1 cellular context compared by ENCODE assay signal in the genomic region with DNA sequence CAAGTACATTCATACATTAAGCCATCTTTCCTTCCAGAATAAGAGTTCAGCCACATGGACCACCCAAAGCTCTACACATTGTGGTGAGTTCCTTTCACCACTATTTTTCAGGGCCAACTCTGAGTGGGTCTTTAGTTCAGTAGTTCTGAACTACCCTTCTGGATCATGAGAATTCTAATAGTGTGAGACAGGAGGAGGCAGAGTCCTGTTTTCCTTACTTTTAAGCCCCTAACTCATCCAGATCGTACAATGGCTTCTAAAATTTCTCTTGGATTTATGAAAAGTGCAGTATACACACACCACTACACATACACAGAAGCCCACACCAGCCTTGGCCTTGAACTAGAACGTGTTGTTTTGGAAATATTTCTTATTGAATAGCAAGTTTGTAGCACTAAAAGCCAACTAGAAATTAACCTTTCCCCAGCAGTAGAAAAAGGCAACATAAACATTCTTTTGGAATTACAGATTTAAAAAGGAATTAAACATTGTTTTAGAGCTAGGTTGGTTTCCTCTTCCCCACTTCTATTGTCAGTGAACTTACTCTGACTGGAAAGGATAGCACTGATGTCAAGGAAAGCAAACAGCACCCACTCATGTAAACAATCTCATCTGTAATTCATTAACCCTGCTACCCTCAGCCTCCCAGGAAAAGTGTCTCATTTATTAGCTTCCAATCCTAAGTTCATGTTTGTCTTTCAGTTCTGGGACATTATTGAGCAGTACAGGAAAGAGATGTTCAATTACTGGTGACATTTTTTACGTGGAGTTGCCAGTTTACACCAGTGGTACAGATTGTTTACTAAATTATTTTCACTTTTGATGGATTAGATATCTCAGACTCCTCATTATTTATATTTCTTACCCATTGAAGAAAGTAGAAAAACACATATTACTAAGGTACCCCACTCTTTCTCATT.
TF ChIP-seq lines count a peak whose summit lies in the region.

No MANE protein-coding gene starts in this region.

TF ChIP-seq in HepG2, 621 proteins besides CTCF, POLR2A, EP300 and RAD21 (continued from another document and continues in another):
- TF ChIP-seq, protein P1, sequence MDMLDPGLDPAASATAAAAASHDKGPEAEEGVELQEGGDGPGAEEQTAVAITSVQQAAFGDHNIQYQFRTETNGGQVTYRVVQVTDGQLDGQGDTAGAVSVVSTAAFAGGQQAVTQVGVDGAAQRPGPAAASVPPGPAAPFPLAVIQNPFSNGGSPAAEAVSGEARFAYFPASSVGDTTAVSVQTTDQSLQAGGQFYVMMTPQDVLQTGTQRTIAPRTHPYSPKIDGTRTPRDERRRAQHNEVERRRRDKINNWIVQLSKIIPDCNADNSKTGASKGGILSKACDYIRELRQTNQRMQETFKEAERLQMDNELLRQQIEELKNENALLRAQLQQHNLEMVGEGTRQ (IDR thresholded peaks at IDR 0.05; ENCODE audit: low read depth, low read length), result no peak
- TF ChIP-seq, protein P1 (CRISPR knock-in tag; IDR thresholded peaks at IDR 0.05; ENCODE audit: borderline replicate concordance), result no peak
- TF ChIP-seq ZNF232 (CRISPR knock-in tag; IDR thresholded peaks at IDR 0.05; ENCODE audit: borderline replicate concordance), result no peak
- TF ChIP-seq, protein P2, sequence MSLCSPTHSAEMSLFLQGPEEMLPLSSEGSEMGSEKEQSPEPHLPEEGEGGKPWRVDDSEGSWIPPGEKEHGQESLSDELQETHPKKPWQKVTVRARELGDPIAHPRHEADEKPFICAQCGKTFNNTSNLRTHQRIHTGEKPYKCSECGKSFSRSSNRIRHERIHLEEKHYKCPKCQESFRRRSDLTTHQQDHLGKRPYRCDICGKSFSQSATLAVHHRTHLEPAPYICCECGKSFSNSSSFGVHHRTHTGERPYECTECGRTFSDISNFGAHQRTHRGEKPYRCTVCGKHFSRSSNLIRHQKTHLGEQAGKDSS (CRISPR knock-in tag; IDR thresholded peaks at IDR 0.05; ENCODE audit: borderline replicate concordance, low read depth), result no peak
- no peak for TF ChIP-seq JDP2 (CRISPR knock-in tag; IDR thresholded peaks at IDR 0.05; ENCODE audit: borderline replicate concordance)
- TF ChIP-seq SMYD3 (CRISPR knock-in tag; IDR thresholded peaks at IDR 0.05), result no peak
- TF ChIP-seq CC2D1A (CRISPR knock-in tag; IDR thresholded peaks at IDR 0.05), result no peak
- TF ChIP-seq ZFP36 (IDR thresholded peaks at IDR 0.05; ENCODE audit: borderline replicate concordance, low read depth, low read length, partially characterized antibody), result no peak
- TF ChIP-seq, protein P3, sequence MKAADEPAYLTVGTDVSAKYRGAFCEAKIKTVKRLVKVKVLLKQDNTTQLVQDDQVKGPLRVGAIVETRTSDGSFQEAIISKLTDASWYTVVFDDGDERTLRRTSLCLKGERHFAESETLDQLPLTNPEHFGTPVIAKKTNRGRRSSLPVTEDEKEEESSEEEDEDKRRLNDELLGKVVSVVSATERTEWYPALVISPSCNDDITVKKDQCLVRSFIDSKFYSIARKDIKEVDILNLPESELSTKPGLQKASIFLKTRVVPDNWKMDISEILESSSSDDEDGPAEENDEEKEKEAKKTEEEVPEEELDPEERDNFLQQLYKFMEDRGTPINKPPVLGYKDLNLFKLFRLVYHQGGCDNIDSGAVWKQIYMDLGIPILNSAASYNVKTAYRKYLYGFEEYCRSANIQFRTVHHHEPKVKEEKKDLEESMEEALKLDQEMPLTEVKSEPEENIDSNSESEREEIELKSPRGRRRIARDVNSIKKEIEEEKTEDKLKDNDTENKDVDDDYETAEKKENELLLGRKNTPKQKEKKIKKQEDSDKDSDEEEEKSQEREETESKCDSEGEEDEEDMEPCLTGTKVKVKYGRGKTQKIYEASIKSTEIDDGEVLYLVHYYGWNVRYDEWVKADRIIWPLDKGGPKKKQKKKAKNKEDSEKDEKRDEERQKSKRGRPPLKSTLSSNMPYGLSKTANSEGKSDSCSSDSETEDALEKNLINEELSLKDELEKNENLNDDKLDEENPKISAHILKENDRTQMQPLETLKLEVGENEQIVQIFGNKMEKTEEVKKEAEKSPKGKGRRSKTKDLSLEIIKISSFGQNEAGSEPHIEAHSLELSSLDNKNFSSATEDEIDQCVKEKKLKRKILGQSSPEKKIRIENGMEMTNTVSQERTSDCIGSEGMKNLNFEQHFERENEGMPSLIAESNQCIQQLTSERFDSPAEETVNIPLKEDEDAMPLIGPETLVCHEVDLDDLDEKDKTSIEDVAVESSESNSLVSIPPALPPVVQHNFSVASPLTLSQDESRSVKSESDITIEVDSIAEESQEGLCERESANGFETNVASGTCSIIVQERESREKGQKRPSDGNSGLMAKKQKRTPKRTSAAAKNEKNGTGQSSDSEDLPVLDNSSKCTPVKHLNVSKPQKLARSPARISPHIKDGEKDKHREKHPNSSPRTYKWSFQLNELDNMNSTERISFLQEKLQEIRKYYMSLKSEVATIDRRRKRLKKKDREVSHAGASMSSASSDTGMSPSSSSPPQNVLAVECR (CRISPR knock-in tag; IDR thresholded peaks at IDR 0.05; ENCODE audit: borderline replicate concordance), result no peak; the same call in 1 of the 2 replicates
- TF ChIP-seq ZNF530 (CRISPR knock-in tag; IDR thresholded peaks at IDR 0.05; ENCODE audit: low read depth), result no peak
- TF ChIP-seq ZSCAN9 (CRISPR knock-in tag; IDR thresholded peaks at IDR 0.05; ENCODE audit: borderline replicate concordance), result no peak
- TF ChIP-seq PHB2 (IDR thresholded peaks at IDR 0.05; ENCODE audit: partially characterized antibody), result no peak
- no peak for TF ChIP-seq PTBP1 (IDR thresholded peaks at IDR 0.05; ENCODE audit: low read depth, low read length, poor library complexity, severe bottlenecking)
- no peak for TF ChIP-seq ZFP36L1 (CRISPR knock-in tag; IDR thresholded peaks at IDR 0.05)
- no peak for TF ChIP-seq ZKSCAN5 (CRISPR knock-in tag; IDR thresholded peaks at IDR 0.05)
- no peak; the same call in 1 of the 2 replicates for TF ChIP-seq ZNF441 (CRISPR knock-in tag; IDR thresholded peaks at IDR 0.05; ENCODE audit: borderline replicate concordance)
- TF ChIP-seq FOSL2 (CRISPR knock-in tag; IDR thresholded peaks at IDR 0.05), result peak; percentile 60
- no peak for TF ChIP-seq ZNF883 (CRISPR knock-in tag; IDR thresholded peaks at IDR 0.05; ENCODE audit: not compliant biosample characterization)
- TF ChIP-seq ZFAT (CRISPR knock-in tag; conservative IDR thresholded peaks at IDR 0.05), result no peak
- no peak for TF ChIP-seq ZNF761 (CRISPR knock-in tag; conservative IDR thresholded peaks at IDR 0.05)
- TF ChIP-seq, protein P4, sequence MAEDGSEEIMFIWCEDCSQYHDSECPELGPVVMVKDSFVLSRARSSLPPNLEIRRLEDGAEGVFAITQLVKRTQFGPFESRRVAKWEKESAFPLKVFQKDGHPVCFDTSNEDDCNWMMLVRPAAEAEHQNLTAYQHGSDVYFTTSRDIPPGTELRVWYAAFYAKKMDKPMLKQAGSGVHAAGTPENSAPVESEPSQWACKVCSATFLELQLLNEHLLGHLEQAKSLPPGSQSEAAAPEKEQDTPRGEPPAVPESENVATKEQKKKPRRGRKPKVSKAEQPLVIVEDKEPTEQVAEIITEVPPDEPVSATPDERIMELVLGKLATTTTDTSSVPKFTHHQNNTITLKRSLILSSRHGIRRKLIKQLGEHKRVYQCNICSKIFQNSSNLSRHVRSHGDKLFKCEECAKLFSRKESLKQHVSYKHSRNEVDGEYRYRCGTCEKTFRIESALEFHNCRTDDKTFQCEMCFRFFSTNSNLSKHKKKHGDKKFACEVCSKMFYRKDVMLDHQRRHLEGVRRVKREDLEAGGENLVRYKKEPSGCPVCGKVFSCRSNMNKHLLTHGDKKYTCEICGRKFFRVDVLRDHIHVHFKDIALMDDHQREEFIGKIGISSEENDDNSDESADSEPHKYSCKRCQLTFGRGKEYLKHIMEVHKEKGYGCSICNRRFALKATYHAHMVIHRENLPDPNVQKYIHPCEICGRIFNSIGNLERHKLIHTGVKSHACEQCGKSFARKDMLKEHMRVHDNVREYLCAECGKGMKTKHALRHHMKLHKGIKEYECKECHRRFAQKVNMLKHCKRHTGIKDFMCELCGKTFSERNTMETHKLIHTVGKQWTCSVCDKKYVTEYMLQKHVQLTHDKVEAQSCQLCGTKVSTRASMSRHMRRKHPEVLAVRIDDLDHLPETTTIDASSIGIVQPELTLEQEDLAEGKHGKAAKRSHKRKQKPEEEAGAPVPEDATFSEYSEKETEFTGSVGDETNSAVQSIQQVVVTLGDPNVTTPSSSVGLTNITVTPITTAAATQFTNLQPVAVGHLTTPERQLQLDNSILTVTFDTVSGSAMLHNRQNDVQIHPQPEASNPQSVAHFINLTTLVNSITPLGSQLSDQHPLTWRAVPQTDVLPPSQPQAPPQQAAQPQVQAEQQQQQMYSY (CRISPR knock-in tag; IDR thresholded peaks at IDR 0.05), result no peak
- TF ChIP-seq SP4 (CRISPR knock-in tag; IDR thresholded peaks at IDR 0.05), result no peak
- TF ChIP-seq HES4 (CRISPR knock-in tag; IDR thresholded peaks at IDR 0.05; ENCODE audit: borderline replicate concordance), result no peak
- no peak for TF ChIP-seq BORCS8-MEF2B (CRISPR knock-in tag; IDR thresholded peaks at IDR 0.05)
- no peak for TF ChIP-seq ZNF674 (CRISPR knock-in tag; IDR thresholded peaks at IDR 0.05; ENCODE audit: low read depth)
- TF ChIP-seq EZH2 (conservative IDR thresholded peaks at IDR 0.05; ENCODE audit: low read depth, low read length), result no peak
- TF ChIP-seq HDAC2 (CRISPR knock-in tag; IDR thresholded peaks at IDR 0.05), result peak; percentile 88
- TF ChIP-seq ZFP1 (CRISPR knock-in tag; IDR thresholded peaks at IDR 0.05), result no peak; the same call in 1 of the 2 replicates
- no peak for TF ChIP-seq NFRKB (IDR thresholded peaks at IDR 0.05)
- TF ChIP-seq POLR2AphosphoS2 (IDR thresholded peaks at IDR 0.05; ENCODE audit: low read depth, low read length), result no peak
- peak; percentile 76 for TF ChIP-seq TBL1XR1 (IDR thresholded peaks at IDR 0.05; ENCODE audit: borderline replicate concordance, low read length, partially characterized antibody)
- TF ChIP-seq, protein P5, sequence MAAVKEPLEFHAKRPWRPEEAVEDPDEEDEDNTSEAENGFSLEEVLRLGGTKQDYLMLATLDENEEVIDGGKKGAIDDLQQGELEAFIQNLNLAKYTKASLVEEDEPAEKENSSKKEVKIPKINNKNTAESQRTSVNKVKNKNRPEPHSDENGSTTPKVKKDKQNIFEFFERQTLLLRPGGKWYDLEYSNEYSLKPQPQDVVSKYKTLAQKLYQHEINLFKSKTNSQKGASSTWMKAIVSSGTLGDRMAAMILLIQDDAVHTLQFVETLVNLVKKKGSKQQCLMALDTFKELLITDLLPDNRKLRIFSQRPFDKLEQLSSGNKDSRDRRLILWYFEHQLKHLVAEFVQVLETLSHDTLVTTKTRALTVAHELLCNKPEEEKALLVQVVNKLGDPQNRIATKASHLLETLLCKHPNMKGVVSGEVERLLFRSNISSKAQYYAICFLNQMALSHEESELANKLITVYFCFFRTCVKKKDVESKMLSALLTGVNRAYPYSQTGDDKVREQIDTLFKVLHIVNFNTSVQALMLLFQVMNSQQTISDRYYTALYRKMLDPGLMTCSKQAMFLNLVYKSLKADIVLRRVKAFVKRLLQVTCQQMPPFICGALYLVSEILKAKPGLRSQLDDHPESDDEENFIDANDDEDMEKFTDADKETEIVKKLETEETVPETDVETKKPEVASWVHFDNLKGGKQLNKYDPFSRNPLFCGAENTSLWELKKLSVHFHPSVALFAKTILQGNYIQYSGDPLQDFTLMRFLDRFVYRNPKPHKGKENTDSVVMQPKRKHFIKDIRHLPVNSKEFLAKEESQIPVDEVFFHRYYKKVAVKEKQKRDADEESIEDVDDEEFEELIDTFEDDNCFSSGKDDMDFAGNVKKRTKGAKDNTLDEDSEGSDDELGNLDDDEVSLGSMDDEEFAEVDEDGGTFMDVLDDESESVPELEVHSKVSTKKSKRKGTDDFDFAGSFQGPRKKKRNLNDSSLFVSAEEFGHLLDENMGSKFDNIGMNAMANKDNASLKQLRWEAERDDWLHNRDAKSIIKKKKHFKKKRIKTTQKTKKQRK (IDR thresholded peaks at IDR 0.05; ENCODE audit: low read length), result no peak
- 0 out of 2 replicates have a peak, but pooled peaks have one; percentile 22 for TF ChIP-seq ZNF772 (CRISPR knock-in tag; IDR thresholded peaks at IDR 0.05)
- TF ChIP-seq YEATS2 (CRISPR knock-in tag; IDR thresholded peaks at IDR 0.05; ENCODE audit: borderline replicate concordance), result peak; percentile 53; the same call in 1 of the 2 replicates
- peak; percentile 99 for TF ChIP-seq MED1 (CRISPR knock-in tag; IDR thresholded peaks at IDR 0.05)
- TF ChIP-seq, protein P6, sequence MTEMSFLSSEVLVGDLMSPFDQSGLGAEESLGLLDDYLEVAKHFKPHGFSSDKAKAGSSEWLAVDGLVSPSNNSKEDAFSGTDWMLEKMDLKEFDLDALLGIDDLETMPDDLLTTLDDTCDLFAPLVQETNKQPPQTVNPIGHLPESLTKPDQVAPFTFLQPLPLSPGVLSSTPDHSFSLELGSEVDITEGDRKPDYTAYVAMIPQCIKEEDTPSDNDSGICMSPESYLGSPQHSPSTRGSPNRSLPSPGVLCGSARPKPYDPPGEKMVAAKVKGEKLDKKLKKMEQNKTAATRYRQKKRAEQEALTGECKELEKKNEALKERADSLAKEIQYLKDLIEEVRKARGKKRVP (CRISPR knock-in tag; IDR thresholded peaks at IDR 0.05), result peak in 1 of 2 experiments; percentile 64; a peak in 1 of 4 replicates
- no peak for TF ChIP-seq ZSCAN20 (CRISPR knock-in tag; IDR thresholded peaks at IDR 0.05; ENCODE audit: borderline replicate concordance)
- TF ChIP-seq ZSCAN22 (CRISPR knock-in tag; IDR thresholded peaks at IDR 0.05), result no peak
- TF ChIP-seq, protein P7, sequence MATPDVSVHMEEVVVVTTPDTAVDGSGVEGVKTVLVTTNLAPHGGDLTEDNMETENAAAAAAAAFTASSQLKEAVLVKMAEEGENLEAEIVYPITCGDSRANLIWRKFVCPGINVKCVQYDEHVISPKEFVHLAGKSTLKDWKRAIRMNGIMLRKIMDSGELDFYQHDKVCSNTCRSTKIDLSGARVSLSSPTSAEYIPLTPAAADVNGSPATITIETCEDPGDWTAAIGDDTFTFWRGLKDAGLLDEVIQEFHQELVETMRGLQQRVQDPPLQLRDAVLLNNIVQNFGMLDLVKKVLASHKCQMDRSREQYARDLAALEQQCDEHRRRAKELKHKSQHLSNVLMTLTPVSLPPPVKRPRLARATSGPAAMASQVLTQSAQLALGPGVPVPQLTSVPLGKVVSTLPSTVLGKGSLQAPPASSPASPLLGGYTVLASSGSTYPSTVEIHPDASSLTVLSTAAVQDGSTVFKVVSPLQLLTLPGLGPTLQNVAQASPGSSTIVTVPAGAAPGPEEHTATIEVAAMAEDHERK (CRISPR knock-in tag; IDR thresholded peaks at IDR 0.05; ENCODE audit: low read depth), result no peak; the same call in 1 of the 2 replicates
- no peak for TF ChIP-seq ZNF253 (CRISPR knock-in tag; IDR thresholded peaks at IDR 0.05; ENCODE audit: borderline replicate concordance)
- no peak for TF ChIP-seq AKAP8 (CRISPR knock-in tag; IDR thresholded peaks at IDR 0.05)
- TF ChIP-seq, protein P8, sequence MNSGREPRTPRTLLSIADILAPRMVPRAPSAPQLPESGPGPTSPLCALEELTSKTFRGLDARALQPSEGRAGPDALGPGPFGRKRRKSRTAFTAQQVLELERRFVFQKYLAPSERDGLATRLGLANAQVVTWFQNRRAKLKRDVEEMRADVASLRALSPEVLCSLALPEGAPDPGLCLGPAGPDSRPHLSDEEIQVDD (CRISPR knock-in tag; IDR thresholded peaks at IDR 0.05; ENCODE audit: borderline replicate concordance), result no peak
- TF ChIP-seq ZNF598 (CRISPR knock-in tag; IDR thresholded peaks at IDR 0.05; ENCODE audit: borderline replicate concordance), result no peak
- no peak for TF ChIP-seq ZNF337 (CRISPR knock-in tag; IDR thresholded peaks at IDR 0.05; ENCODE audit: borderline replicate concordance, low read depth)
